19 cellular contexts compared by ENCODE assay signal in genomic region chr20:19930461-19930860, GRCh38.
"Had no signal": no experiment of that assay in that cellular context is flagged by ENCODE, and none has a peak within 500 bp of the region (broad histone marks: within the 10 kb centered on the region; RNA-seq: fewer than 3 reads in every experiment).

No MANE protein-coding gene starts in this region.

- H3K27ac ChIP-seq: foreskin keratinocyte, VCaP had no signal

- H3K4me2 ChIP-seq: SK-N-SH had no signal

- H3K4me3 ChIP-seq: body of pancreas, left lung, suprapubic skin, transverse colon had no signal

- H3K9ac ChIP-seq: SK-N-SH had no signal

- DNase-seq: activated CD4-positive, alpha-beta T cell treated with anti-CD3 and anti-CD28 coated beads, Interleukin-2, amount 10 ng/mL, durations not matched to agents 24 days and 14 days; activated CD8-positive, alpha-beta memory T cell treated with anti-CD3 and anti-CD28 coated beads, Interleukin-2, amount 10 ng/mL, durations not matched to agents 7 days and 5 days; activated CD8-positive, alpha-beta T cell treated with anti-CD3 and anti-CD28 coated beads for 36 hours; activated gamma-delta T cell; activated naive CD4-positive, alpha-beta T cell treated with anti-CD3 and anti-CD28 coated beads, Interleukin-2, amount 50 U/mL, for 16 hours; activated naive CD8-positive, alpha-beta T cell treated with anti-CD3 and anti-CD28 coated beads, Interleukin-2, amount 50 U/mL, for 24 hours; activated T-cell treated with anti-CD3 and anti-CD28 coated beads for 4 hours; effector CD8-positive, alpha-beta T cell; erythroblast; foreskin keratinocyte; left lung; SK-N-SH; stimulated activated CD4-positive, alpha-beta T cell treated with anti-CD3 and anti-CD28 coated beads, Interleukin-12 subunit alpha, Interleukin-12 subunit beta, amount 100 ng/mL, for 4 hours; stimulated activated CD4-positive, alpha-beta T cell treated with anti-CD3 and anti-CD28 coated beads, Interleukin-4, amount 100 ng/mL, for 4 hours; transverse colon had no signal

- ATAC-seq: activated CD4-positive, CD25-positive, alpha-beta regulatory T cell treated with anti-CD3 and anti-CD28 coated beads, Interleukin-2, amount 50 U/mL, for 24 hours; activated CD8-positive, alpha-beta memory T cell treated with anti-CD3 and anti-CD28 coated beads, Interleukin-2, amount 10 ng/mL, durations not matched to agents 7 days and 5 days; activated CD8-positive, alpha-beta T cell treated with anti-CD3 and anti-CD28 coated beads for 36 hours; activated naive CD8-positive, alpha-beta T cell treated with anti-CD3 and anti-CD28 coated beads, Interleukin-2, amount 50 U/mL, for 24 hours; body of pancreas; foreskin keratinocyte; left lung had no signal

- H3K36me3 ChIP-seq: left lung, suprapubic skin, transverse colon had no signal

- H3K9me3 ChIP-seq: body of pancreas, left lung, SK-N-SH, suprapubic skin, transverse colon had no signal

- H3K27me3 ChIP-seq: body of pancreas, foreskin keratinocyte, left lung, suprapubic skin, transverse colon had no signal
